In genomic region chr12:19190292-19191031, GRCh38 we compare ENCODE assay signal across 11 cellular contexts.
A peak's percentile ranks its signal among the peaks of the same experiment; 100 is the strongest.
DNase-seq lines count a peak whose midpoint lies in the region; ATAC-seq, FAIRE-seq and TF ChIP-seq lines count a peak whose summit lies in the region.
"Had no signal": no experiment of that assay in that cellular context is flagged by ENCODE, and none has a peak within 500 bp of the region (broad histone marks: within the 10 kb centered on the region; RNA-seq: fewer than 3 reads in every experiment).

No MANE protein-coding gene starts in this region.

- H2BK5ac ChIP-seq in H9 (ENCODE audit: insufficient read length, low read length), result no peak overlapping the region

- H3K9me3 Mint-ChIP-seq in H9, result no peaks in the 10 kb centered on the region
- no peaks in the 10 kb centered on the region for H3K9me3 Mint-ChIP-seq in progenitor cell of endocrine pancreas (ENCODE audit: low read depth)
- H3K9me3 Mint-ChIP-seq: naive B cell had no signal

- H2AK5ac ChIP-seq in H9 (ENCODE audit: insufficient read length, low read length), result no peak overlapping the region

- H3K23ac ChIP-seq in H9 (ENCODE audit: insufficient read length, low read depth, low read length), result no peak overlapping the region

- DNase-seq in H9 (no peak), RCC 7860 (ENCODE audit: low spot score) (peak; percentile 21), fibroblast of mammary gland (ENCODE audit: low read depth) (peak; percentile 70), pulmonary artery endothelial cell (ENCODE audit: low read depth, low spot score) (peak; percentile 29), T-helper 1 cell (no peak), mucosa of gallbladder (ENCODE audit: low spot score) (no peak), progenitor cell of endocrine pancreas (ENCODE audit: low spot score, unreplicated experiment) (no peak)
- DNase-seq: naive B cell had no signal

- H2AFZ ChIP-seq in H9 (ENCODE audit: low read length), result no peak overlapping the region

- H3K36me3 Mint-ChIP-seq in H9 (ENCODE audit: insufficient read depth in 1 of 3, low read depth in 3 of 3), result no peaks in the 10 kb centered on the region
- peaks cover 13% of the 10 kb centered on the region for H3K36me3 Mint-ChIP-seq in progenitor cell of endocrine pancreas (ENCODE audit: insufficient read depth)
- H3K36me3 Mint-ChIP-seq: naive B cell had no signal

- H3K23me2 ChIP-seq in H9 (ENCODE audit: insufficient read length, low read depth, low read length, poor library complexity, severe bottlenecking), result no peaks in the 10 kb centered on the region

- H4K8ac ChIP-seq in H9 (replicated peaks; ENCODE audit: insufficient read length, low read depth, low read length), result no peak overlapping the region

- H3K4me3 ChIP-seq in fibroblast of mammary gland (ENCODE audit: control insufficient read depth, low read depth, low read length), result no peak overlapping the region

- no peak overlapping the region for H2BK120ac ChIP-seq in H9 (ENCODE audit: low read depth, low read length, poor library complexity, severe bottlenecking)

- no peak overlapping the region for H2BK15ac ChIP-seq in H9 (ENCODE audit: low read depth, low read length)

- H2BK20ac ChIP-seq in H9 (ENCODE audit: low read depth, low read length, poor library complexity, severe bottlenecking), result no peak overlapping the region

- no peak overlapping the region for H3K9ac ChIP-seq in H9 (ENCODE audit: extremely low read depth, insufficient read length, low read length)

- H3K79me1 ChIP-seq in H9 (ENCODE audit: insufficient read depth, low read depth, low read length, poor library complexity, severe bottlenecking), result peaks cover 7% of the 10 kb centered on the region

- no peaks in the 10 kb centered on the region for H3K9me3 ChIP-seq in H9 (ENCODE audit: control insufficient read depth, low read depth, low read length)

- H3K27me3 ChIP-seq in H9 (ENCODE audit: insufficient read depth, low read length), result no peaks in the 10 kb centered on the region

- H3K56ac ChIP-seq in H9 (ENCODE audit: insufficient read length, low read depth, low read length), result no peak overlapping the region

- FAIRE-seq in RCC 7860 (lab: Jason Lieb, UNC), result no peak
- FAIRE-seq: G401.6 had no signal

- peaks cover 54 to 59% of the 10 kb centered on the region in 2 experiments for H3K4me1 Mint-ChIP-seq in H9
- H3K4me1 Mint-ChIP-seq in progenitor cell of endocrine pancreas (ENCODE audit: low read depth), result peaks cover 35% of the 10 kb centered on the region

- no peak overlapping the region for H2BK12ac ChIP-seq in H9 (ENCODE audit: insufficient read length, low read depth, low read length)

- 0 out of 2 replicates have a peak, but pooled peaks cover 3% of the 10 kb centered on the region for H3K4me1 ChIP-seq in H9 (ENCODE audit: insufficient read depth, low read length)

- H4K20me1 ChIP-seq in H9 (ENCODE audit: control insufficient read depth, insufficient read depth, insufficient read length), result no peaks in the 10 kb centered on the region

- H3K4me2 ChIP-seq in H9 (ENCODE audit: insufficient read depth, insufficient read length, low read length), result no peak overlapping the region

- H4K91ac ChIP-seq in H9 (ENCODE audit: insufficient read length, low read depth, low read length), result no peak overlapping the region

- H4K5ac ChIP-seq in H9 (ENCODE audit: insufficient read length, low read depth, low read length), result no peak overlapping the region

- no peak overlapping the region for H3K18ac ChIP-seq in H9 (ENCODE audit: insufficient read length, low read depth, low read length)

- peaks cover 21% of the 10 kb centered on the region; the same call in 1 of the 2 replicates for H3K79me2 ChIP-seq in H9 (ENCODE audit: insufficient read depth, low read length)

- H3K27ac ChIP-seq in H9 (ENCODE audit: insufficient read length, low read depth, low read length), result no peak overlapping the region

- TF ChIP-seq CTCF in H9 (conservative IDR thresholded peaks at IDR 0.05) (no peak), fibroblast of mammary gland (conservative IDR thresholded peaks at IDR 0.05; ENCODE audit: control insufficient read depth, insufficient read depth, low read depth, low read length) (no peak), progenitor cell of endocrine pancreas (IDR thresholded peaks at IDR 0.05; ENCODE audit: unreplicated experiment) (no peak)

- H3K4ac ChIP-seq in H9 (ENCODE audit: low read depth, low read length), result no peak overlapping the region

- H3K4me3 Mint-ChIP-seq in H9 (no peak overlapping the region), progenitor cell of endocrine pancreas (ENCODE audit: low read depth) (no peak overlapping the region)
- H3K4me3 Mint-ChIP-seq: naive B cell had no signal

- no peak overlapping the region for H3T11ph ChIP-seq in H9 (ENCODE audit: low read length)

- H3K27me3 Mint-ChIP-seq in H9 (ENCODE audit: low read depth) (no peaks in the 10 kb centered on the region), progenitor cell of endocrine pancreas (no peaks in the 10 kb centered on the region)
- H3K27me3 Mint-ChIP-seq: naive B cell had no signal

- peak overlapping the region in 2 of 3 experiments; percentile 11 to 88; a peak in 3 of 7 replicates for H3K27ac Mint-ChIP-seq in H9
- no peak overlapping the region for H3K27ac Mint-ChIP-seq in progenitor cell of endocrine pancreas
- H3K27ac Mint-ChIP-seq: naive B cell had no signal

- no peak overlapping the region for H3K14ac ChIP-seq in H9 (ENCODE audit: insufficient read depth, low read length)

- no peak for ATAC-seq in HG02588 (IDR thresholded peaks at IDR 0.05; ENCODE audit: unreplicated experiment)
- ATAC-seq: Panc1 had no signal

- no CpG with 5 or more reads among the region's 2 CpGs for WGBS in H9 (ENCODE audit: extremely low coverage, insufficient read length, low lambda C conversion rate)

Comparison
In these comparisons a context has a peak if more than half of its experiments do, and no peak if none do; other contexts are left out.
1. DNase-seq: peak in RCC 7860 (single experiment), fibroblast of mammary gland (single experiment) and pulmonary artery endothelial cell (single experiment); none in H9 (single experiment), T-helper 1 cell (0 of 5), mucosa of gallbladder (single experiment) and progenitor cell of endocrine pancreas (single experiment).